11 cellular contexts compared by ENCODE assay signal in genomic region chr17:27338536-27338985, GRCh38. TPM values are rescaled to one million over a fixed set of nuclear protein-coding genes. Genes with fewer than 3 reads are reported as not detected.
A peak's percentile ranks its signal among the peaks of the same experiment; 100 is the strongest.
DNase-seq lines count a peak whose midpoint lies in the region; ATAC-seq lines count a peak whose summit lies in the region.
"Had no signal": no experiment of that assay in that cellular context is flagged by ENCODE, and none has a peak within 500 bp of the region (broad histone marks: within the 10 kb centered on the region; RNA-seq: fewer than 3 reads in every experiment).

No MANE protein-coding gene starts in this region.

- no peak overlapping the region for H3K4me3 Mint-ChIP-seq in activated naive CD8-positive, alpha-beta T cell treated with anti-CD3 and anti-CD28 coated beads, Interleukin-2, amount 50 U/mL, for 24 hours
- H3K4me3 Mint-ChIP-seq: neural crest cell had no signal

- H3K27ac Mint-ChIP-seq in activated naive CD8-positive, alpha-beta T cell treated with anti-CD3 and anti-CD28 coated beads, Interleukin-2, amount 50 U/mL, for 24 hours = no peak overlapping the region

- peaks cover 2% of the 10 kb centered on the region for H3K27me3 Mint-ChIP-seq in activated naive CD8-positive, alpha-beta T cell treated with anti-CD3 and anti-CD28 coated beads, Interleukin-2, amount 50 U/mL, for 24 hours

- ATAC-seq in GM18909 (IDR thresholded peaks at IDR 0.05; ENCODE audit: poor library complexity, unreplicated experiment) (peak; percentile 71), HG02610 (IDR thresholded peaks at IDR 0.05; ENCODE audit: unreplicated experiment) (peak; percentile 75), HG03460 (IDR thresholded peaks at IDR 0.05; ENCODE audit: unreplicated experiment) (peak; percentile 51), HG03520 (IDR thresholded peaks at IDR 0.05; ENCODE audit: unreplicated experiment) (no peak)
- ATAC-seq in activated naive CD8-positive, alpha-beta T cell treated with anti-CD3 and anti-CD28 coated beads, Interleukin-2, amount 50 U/mL, for 24 hours = no peak
- ATAC-seq: stimulated activated naive CD8-positive, alpha-beta T cell treated with anti-CD3 and anti-CD28 coated beads, Interleukin-15, Interleukin-2, amounts not matched to agents 100 U/mL and 50 U/mL, for 24 hours had no signal

- intact Hi-C loops in posterior vena cava (cut with DNase I) = loop anchor here in 1 of 2 donors (5.0 kb wide), 1 partner anchor 999 kb away; the partner anchor contains the start of genes IFT20 and TNFAIP1

- H3K36me3 Mint-ChIP-seq in activated naive CD8-positive, alpha-beta T cell treated with anti-CD3 and anti-CD28 coated beads, Interleukin-2, amount 50 U/mL, for 24 hours (ENCODE audit: low read depth) = no peaks in the 10 kb centered on the region

- H3K4me1 Mint-ChIP-seq in activated naive CD8-positive, alpha-beta T cell treated with anti-CD3 and anti-CD28 coated beads, Interleukin-2, amount 50 U/mL, for 24 hours = peaks cover 35% of the 10 kb centered on the region

- DNase-seq in posterior vena cava (ENCODE audit: low spot score) (peak; percentile 36), NCI-H748 (lab: John Stamatoyannopoulos, UW; ENCODE audit: unreplicated experiment) (no peak)
- no peak for DNase-seq in activated naive CD8-positive, alpha-beta T cell treated with anti-CD3 and anti-CD28 coated beads, Interleukin-2, amount 50 U/mL, for 24 hours
- DNase-seq: activated CD4-positive, CD25-positive, alpha-beta regulatory T cell treated with anti-CD3 and anti-CD28 coated beads, Interleukin-2, amount 50 U/mL, for 72 hours; NCI-H2171 treated with DMSO at 0.1 percent for 48 hours; stimulated activated naive CD8-positive, alpha-beta T cell treated with anti-CD3 and anti-CD28 coated beads, Interleukin-15, Interleukin-2, amounts not matched to agents 100 U/mL and 50 U/mL, for 24 hours had no signal

- no peaks in the 10 kb centered on the region for H3K9me3 Mint-ChIP-seq in activated naive CD8-positive, alpha-beta T cell treated with anti-CD3 and anti-CD28 coated beads, Interleukin-2, amount 50 U/mL, for 24 hours
- H3K9me3 Mint-ChIP-seq: neural crest cell had no signal

RNA-seq across cellular contexts. Expression of gene WSB1, which starts 44.6 kb away (rescaled TPM):
- total RNA-seq in posterior vena cava = 100 to 1,000 TPM; 206 to 227 TPM

Comparison
In these comparisons a context has a peak if more than half of its experiments do, and no peak if none do; other contexts are left out.
1. ATAC-seq: peak in GM18909 (single experiment), HG02610 (single experiment) and HG03460 (single experiment); none in HG03520 (single experiment) and activated naive CD8-positive, alpha-beta T cell treated with anti-CD3 and anti-CD28 coated beads, Interleukin-2, amount 50 U/mL, for 24 hours (single experiment).